In the genomic region with DNA sequence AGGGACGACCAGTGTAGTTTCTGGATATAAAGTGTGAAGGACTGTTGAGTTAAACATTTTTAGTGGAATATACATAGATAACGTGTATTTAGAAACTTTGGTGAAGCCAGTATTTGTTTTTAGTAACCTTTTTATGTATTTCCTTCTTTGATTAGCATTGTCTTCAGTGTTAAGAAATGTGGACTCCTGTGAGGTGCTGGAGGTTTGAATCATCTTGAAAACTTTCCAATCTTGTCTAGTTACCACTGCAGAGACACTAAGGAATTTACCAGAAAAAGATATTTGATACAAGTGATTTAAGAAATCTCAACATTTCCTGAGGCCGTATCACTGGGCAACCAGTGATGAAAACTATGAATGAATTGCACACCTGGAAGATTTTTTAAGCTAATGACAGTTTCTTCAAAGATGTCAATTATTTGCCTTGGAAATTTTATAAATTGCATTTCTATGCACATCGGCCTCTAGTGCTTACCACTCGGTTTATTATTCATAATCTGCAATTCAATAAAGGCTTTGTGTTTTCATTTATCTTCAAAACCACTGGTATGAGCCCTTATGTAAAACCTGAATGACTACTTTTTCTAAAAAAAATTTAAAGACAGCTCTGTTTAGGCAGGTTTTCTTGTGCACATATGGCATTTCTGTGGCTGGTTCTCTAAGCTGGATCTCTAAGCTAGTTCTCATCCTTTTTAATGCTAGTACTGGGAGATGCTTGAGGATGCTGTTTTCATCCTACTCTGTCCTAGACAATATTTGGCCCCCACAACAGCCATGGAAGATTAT, we compare ENCODE assay signal across 18 cellular contexts. TPM values are rescaled to one million over a fixed set of nuclear protein-coding genes. Genes with fewer than 3 reads are reported as not detected.
DNase-seq lines count a peak whose midpoint lies in the region; ATAC-seq, FAIRE-seq and TF ChIP-seq lines count a peak whose summit lies in the region.
"Had no signal": no experiment of that assay in that cellular context is flagged by ENCODE, and none has a peak within 500 bp of the region (broad histone marks: within the 10 kb centered on the region; RNA-seq: fewer than 3 reads in every experiment).

No MANE protein-coding gene starts in this region.

- TF ChIP-seq CTCF in CD4-positive, alpha-beta T cell (IDR thresholded peaks at IDR 0.05) = no peak
- no peak for TF ChIP-seq CTCF in PC-9 (conservative IDR thresholded peaks at IDR 0.05)
- TF ChIP-seq CTCF in choroid plexus epithelial cell (conservative IDR thresholded peaks at IDR 0.05; ENCODE audit: low read depth, low read length) = no peak
- TF ChIP-seq CTCF in HepG2 (CRISPR knock-in tag; IDR thresholded peaks at IDR 0.05) = no peak

- no peak for TF ChIP-seq EP300 in HepG2 (IDR thresholded peaks at IDR 0.05; ENCODE audit: low read depth in 2 of 2, low read length in 2 of 2)
- TF ChIP-seq EP300 in HepG2 (CRISPR knock-in tag; IDR thresholded peaks at IDR 0.05; ENCODE audit: borderline replicate concordance) = no peak

- FAIRE-seq in HepG2 (lab: Jason Lieb, UNC) = no peak

- no peak overlapping the region for H3K4me3 Mint-ChIP-seq in CD4-positive, alpha-beta T cell
- H3K4me3 Mint-ChIP-seq in naive thymus-derived CD4-positive, alpha-beta T cell = no peak overlapping the region
- H3K4me3 Mint-ChIP-seq: activated T-helper 17 cell treated with anti-CD3 and anti-CD28 coated beads, Interleukin-2, amount 50 U/mL, for 72 hours; effector memory CD8-positive, alpha-beta T cell; neural progenitor cell had no signal

- in situ Hi-C loops in HepG2 (cut with HindIII; ENCODE audit: extremely low pct_ligation_motif_present, low pct_unique_long_range_greater_than_20kb) = no loop called here

- H3K36me3 Mint-ChIP-seq in CD4-positive, alpha-beta T cell (ENCODE audit: low read depth) = peaks cover 22% of the 10 kb centered on the region
- H3K36me3 Mint-ChIP-seq in naive thymus-derived CD4-positive, alpha-beta T cell = peaks cover 0 to 6% (median 0%) of the 10 kb centered on the region in 5 donors
- H3K36me3 Mint-ChIP-seq: neural progenitor cell had no signal

- no peaks in the 10 kb centered on the region for H3K27me3 ChIP-seq in CD4-positive, alpha-beta T cell (ENCODE audit: control insufficient read depth, insufficient read depth, low read length)
- H3K27me3 ChIP-seq in PC-9 (ENCODE audit: insufficient read depth, low read depth) = no peaks in the 10 kb centered on the region
- no peaks in the 10 kb centered on the region for H3K27me3 ChIP-seq in naive thymus-derived CD4-positive, alpha-beta T cell (ENCODE audit: control insufficient read depth in 2 of 2, insufficient read depth in 2 of 2, low read length in 2 of 2)
- H3K27me3 ChIP-seq in HepG2 (ENCODE audit: control insufficient read depth in 1 of 2, insufficient read depth in 2 of 2, low read length in 2 of 2) = no peaks in the 10 kb centered on the region
- H3K27me3 ChIP-seq: adrenal gland, neural progenitor cell, tibial artery had no signal

- H4K20me1 ChIP-seq in PC-9 (ENCODE audit: insufficient read depth) (no peaks in the 10 kb centered on the region), HepG2 (ENCODE audit: insufficient read depth, low read length) (0 out of 2 replicates have a peak, but pooled peaks cover 3% of the 10 kb centered on the region)

- intact Hi-C loops in CD4-positive, alpha-beta T cell (cut with DNase I, micrococcal nuclease) = no loop called here
- intact Hi-C loops in PC-9 (cut with micrococcal nuclease; ENCODE audit: unreplicated experiment) = no loop called here
- intact Hi-C loops in naive thymus-derived CD4-positive, alpha-beta T cell (cut with micrococcal nuclease) = no loop called here
- intact Hi-C loops in HepG2 (cut with micrococcal nuclease; ENCODE audit: unreplicated experiment) = no loop called here

- H3K79me2 ChIP-seq in PC-9 (ENCODE audit: low read depth) (no peaks in the 10 kb centered on the region), HepG2 (ENCODE audit: insufficient read depth, low read length) (no peaks in the 10 kb centered on the region)

- 78% methylated on average over 5 of the region's 5 CpGs for WGBS in HepG2 (ENCODE audit: low lambda C conversion rate)

- H3K9me2 ChIP-seq in PC-9 (ENCODE audit: insufficient read depth) = no peaks in the 10 kb centered on the region; the same call in 1 of the 2 replicates

- H3F3A ChIP-seq in PC-9 (ENCODE audit: insufficient read depth, low read depth) = peaks cover 29% of the 10 kb centered on the region; the same call in 1 of the 2 replicates

- H3K4me1 ChIP-seq in PC-9 (replicated peaks; ENCODE audit: insufficient read depth) (peaks cover 27% of the 10 kb centered on the region), HepG2 (ENCODE audit: insufficient read depth, low read length) (no peaks in the 10 kb centered on the region)
- H3K4me1 ChIP-seq in naive thymus-derived CD4-positive, alpha-beta T cell (ENCODE audit: control insufficient read depth in 2 of 2, insufficient read depth in 2 of 2, low read length in 2 of 2) = no peaks in the 10 kb centered on the region
- H3K4me1 ChIP-seq: adrenal gland, neural progenitor cell, tibial artery had no signal

- no peaks in the 10 kb centered on the region for H3K4me1 Mint-ChIP-seq in CD4-positive, alpha-beta T cell (ENCODE audit: low read depth)
- H3K4me1 Mint-ChIP-seq in naive thymus-derived CD4-positive, alpha-beta T cell = peaks cover 0 to 2% (median 0%) of the 10 kb centered on the region in 7 donors
- H3K4me1 Mint-ChIP-seq: activated T-helper 17 cell treated with anti-CD3 and anti-CD28 coated beads, Interleukin-2, amount 50 U/mL, for 72 hours had no signal

- no peak for TF ChIP-seq POLR2A in HepG2 (IDR thresholded peaks at IDR 0.05; ENCODE audit: insufficient read depth in 1 of 2, low read depth in 2 of 2, low read length in 2 of 2)

- no peaks in the 10 kb centered on the region for H3K9me3 ChIP-seq in CD4-positive, alpha-beta T cell (ENCODE audit: control insufficient read depth, low read length)
- no peaks in the 10 kb centered on the region for H3K9me3 ChIP-seq in PC-9 (ENCODE audit: insufficient read depth, low read depth)
- H3K9me3 ChIP-seq in naive thymus-derived CD4-positive, alpha-beta T cell (ENCODE audit: control insufficient read depth in 2 of 3, low read length in 3 of 3) = no peaks in the 10 kb centered on the region
- no peaks in the 10 kb centered on the region for H3K9me3 ChIP-seq in HepG2 (ENCODE audit: low read length)
- H3K9me3 ChIP-seq: adrenal gland, tibial artery had no signal

- H3K27ac Mint-ChIP-seq in CD4-positive, alpha-beta T cell = peak overlapping the region; percentile 19
- peak overlapping the region in 5 of 9 donors; percentile 13 to 35 (median 32) for H3K27ac Mint-ChIP-seq in naive thymus-derived CD4-positive, alpha-beta T cell
- H3K27ac Mint-ChIP-seq: neural progenitor cell had no signal

- H3K4me2 ChIP-seq in PC-9 (peak overlapping the region; percentile 53), HepG2 (ENCODE audit: low read depth, low read length) (no peak overlapping the region)
- H3K4me2 ChIP-seq: neural progenitor cell had no signal

- H3K9me3 Mint-ChIP-seq in CD4-positive, alpha-beta T cell = no peaks in the 10 kb centered on the region
- H3K9me3 Mint-ChIP-seq in naive thymus-derived CD4-positive, alpha-beta T cell = no peaks in the 10 kb centered on the region
- H3K9me3 Mint-ChIP-seq: activated T-helper 17 cell treated with anti-CD3 and anti-CD28 coated beads, Interleukin-2, amount 50 U/mL, for 72 hours; effector memory CD8-positive, alpha-beta T cell; neural progenitor cell had no signal

- DNase-seq in CD4-positive, alpha-beta T cell = no peak
- DNase-seq in PC-9 = peak in 1 of 2 experiments; percentile 61
- peak; percentile 68 for DNase-seq in choroid plexus epithelial cell (ENCODE audit: low read depth)
- DNase-seq in naive thymus-derived CD4-positive, alpha-beta T cell = no peak
- DNase-seq in HepG2 (ENCODE audit: low spot score) = no peak
- DNase-seq in NCI-H2081 (lab: John Stamatoyannopoulos, UW) = no peak
- DNase-seq in NCI-H146 treated with DMSO at 0.1 percent for 48 hours (lab: John Stamatoyannopoulos, UW; ENCODE audit: unreplicated experiment) = no peak
- DNase-seq: activated CD4-positive, alpha-beta T cell treated with anti-CD3 and anti-CD28 coated beads for 1 hour; adrenal gland; effector memory CD8-positive, alpha-beta T cell; KG1; left cardiac atrium; NCI-H1092 treated with DMSO at 0.1 percent for 48 hours; tibial artery had no signal

- H2AFZ ChIP-seq in PC-9 (no peak overlapping the region), HepG2 (ENCODE audit: low read length) (no peak overlapping the region)
- H2AFZ ChIP-seq: neural progenitor cell had no signal

- H3K27ac ChIP-seq in CD4-positive, alpha-beta T cell (ENCODE audit: low read depth, low read length) = no peak overlapping the region
- H3K27ac ChIP-seq in PC-9 = peak overlapping the region; percentile 53
- H3K27ac ChIP-seq in naive thymus-derived CD4-positive, alpha-beta T cell (ENCODE audit: low read depth, low read length) = no peak overlapping the region
- no peak overlapping the region for H3K27ac ChIP-seq in HepG2 (ENCODE audit: extremely low read length, insufficient read depth, low read length)
- H3K27ac ChIP-seq: adrenal gland, neural progenitor cell, SK-N-MC, tibial artery had no signal

- H3K9ac ChIP-seq in HepG2 (ENCODE audit: insufficient read depth, low read depth, low read length) = no peak overlapping the region
- H3K9ac ChIP-seq: neural progenitor cell had no signal

- BruUV-seq in PC-9 (replicated peaks; lab: Mats Ljungman, UMichigan) (no TSS peak), HepG2 (replicated peaks; lab: Mats Ljungman, UMichigan) (no TSS peak)

- no peak for ATAC-seq in CD4-positive, alpha-beta T cell (ENCODE audit: poor library complexity)
- ATAC-seq in naive thymus-derived CD4-positive, alpha-beta T cell = no peak
- ATAC-seq in HepG2 = no peak
- ATAC-seq in HG03565 (IDR thresholded peaks at IDR 0.05; ENCODE audit: unreplicated experiment) = no peak
- ATAC-seq: activated T-helper 17 cell treated with anti-CD3 and anti-CD28 coated beads, Interleukin-2, amount 50 U/mL, for 72 hours; effector memory CD8-positive, alpha-beta T cell had no signal

- H3K36me3 ChIP-seq in PC-9 (ENCODE audit: low read depth) = no peaks in the 10 kb centered on the region
- H3K36me3 ChIP-seq in naive thymus-derived CD4-positive, alpha-beta T cell (ENCODE audit: control insufficient read depth in 2 of 3, insufficient read depth in 3 of 3, low read length in 3 of 3) = no peaks in the 10 kb centered on the region
- H3K36me3 ChIP-seq in HepG2 (replicated peaks in 1 of 2; ENCODE audit: control insufficient read depth in 1 of 2, insufficient read depth in 2 of 2, low read length in 2 of 2) = no peaks in the 10 kb centered on the region; a peak in 1 of 5 replicates
- H3K36me3 ChIP-seq: adrenal gland had no signal

- CTCF ChIA-PET in CD4-positive, alpha-beta T cell (lab: Charles Lee) = interaction anchor here (1.0 kb wide), 1 partner anchor 21 kb away, joined by 3 read pairs; no protein-coding TSS in a partner anchor
- CTCF ChIA-PET in PC-9 (lab: Charles Lee) = no interaction called here
- CTCF ChIA-PET in naive thymus-derived CD4-positive, alpha-beta T cell (lab: Charles Lee) = no interaction called here
- CTCF ChIA-PET in HepG2 (lab: Yijun Ruan, JAX; ENCODE audit: low intra/inter-chr PET ratio, low total read pairs) = no interaction called here

- TF ChIP-seq RAD21 in HepG2 (CRISPR knock-in tag; IDR thresholded peaks at IDR 0.05) = no peak

- POLR2A ChIA-PET in CD4-positive, alpha-beta T cell (lab: Charles Lee) = interaction anchor here (0.8 kb wide), 1 partner anchor 46 kb away, joined by 8 read pairs; no protein-coding TSS in a partner anchor
- POLR2A ChIA-PET in PC-9 (lab: Charles Lee; ENCODE audit: unreplicated experiment) (interaction anchor here (0.5 kb wide), 1 partner anchor 11 kb away, joined by 3 read pairs; no protein-coding TSS in a partner anchor), HepG2 (lab: Yijun Ruan, JAX) (no interaction called here)
- POLR2A ChIA-PET in naive thymus-derived CD4-positive, alpha-beta T cell (lab: Charles Lee) = interaction anchor here (0.6 kb wide), 1 partner anchor 510 kb away, joined by 3 read pairs; no protein-coding TSS in a partner anchor

- H3K27me3 Mint-ChIP-seq in CD4-positive, alpha-beta T cell = no peaks in the 10 kb centered on the region
- H3K27me3 Mint-ChIP-seq in naive thymus-derived CD4-positive, alpha-beta T cell = peaks cover 0 to 9% (median 0%) of the 10 kb centered on the region in 5 donors
- H3K27me3 Mint-ChIP-seq: activated T-helper 17 cell treated with anti-CD3 and anti-CD28 coated beads, Interleukin-2, amount 50 U/mL, for 72 hours; effector memory CD8-positive, alpha-beta T cell had no signal

- H3K4me3 ChIP-seq in PC-9 (no peak overlapping the region), choroid plexus epithelial cell (ENCODE audit: low read depth, low read length) (no peak overlapping the region), HepG2 (replicated peaks in 1 of 3; ENCODE audit: insufficient read depth in 1 of 3, low read depth in 2 of 3, low read length in 3 of 3) (no peak overlapping the region)
- no peak overlapping the region for H3K4me3 ChIP-seq in naive thymus-derived CD4-positive, alpha-beta T cell (ENCODE audit: low read length)
- H3K4me3 ChIP-seq: adrenal gland, neural progenitor cell, SK-N-MC, tibial artery had no signal

RNA-seq across cellular contexts. Expression of a gene that starts 31.4 kb away (rescaled TPM):
- total RNA-seq in CD4-positive, alpha-beta T cell = 100 to 1,000 TPM; 136 to 147 TPM
- total RNA-seq in PC-9 (2021) = 39.3 and 59.5 TPM in 2 replicates
- 100 to 1,000 TPM; 179 to 326 (median 208) TPM for total RNA-seq in naive thymus-derived CD4-positive, alpha-beta T cell
- 10 to 100 TPM; 62.6 to 85.7 TPM for polyA plus RNA-seq in naive thymus-derived CD4-positive, alpha-beta T cell
- 2.3 and 4.3 TPM in 2 replicates for total RNA-seq in HepG2 (2016; rRNA removed; fragmentation: Illumina TruSeq; extraction: Trizol)
- 0.51 and 1.3 TPM in 2 replicates for total RNA-seq in HepG2 (2016; cell fraction: cytosol; rRNA removed; fragmentation: Illumina TruSeq; extraction: Trizol; ENCODE audit: low read depth)
- total RNA-seq in HepG2 (2016; cell fraction: insoluble cytoplasmic fraction; rRNA removed; fragmentation: Illumina TruSeq; extraction: Trizol) = 2.5 and 4.5 TPM in 2 replicates
- 1.1 and 1.8 TPM in 2 replicates for total RNA-seq in HepG2 (2016; cell fraction: membrane; rRNA removed; fragmentation: Illumina TruSeq; extraction: Trizol)
- total RNA-seq in HepG2 (2016; cell fraction: nucleus; rRNA removed; fragmentation: Illumina TruSeq; extraction: Trizol) = 3.9 and 5.9 TPM in 2 replicates
- 2.2 and 3.7 TPM in 2 replicates for polyA plus RNA-seq in HepG2 (2011; rRNA removed)
- polyA plus RNA-seq in HepG2 (2011; cell fraction: cytosol; rRNA removed) = 1.2 and 1.5 TPM in 2 replicates
- 14.6 and 16.9 TPM in 2 replicates for polyA plus RNA-seq in HepG2 (2011; cell fraction: nucleus; rRNA removed)
- 1.7 and 3.0 TPM in 2 replicates for polyA plus RNA-seq in HepG2 (2012)
- polyA plus RNA-seq in HepG2 (2016; cell fraction: cytosol; fragmentation: Illumina TruSeq; extraction: Trizol; ENCODE audit: low read depth) = 0.17 and 0.38 TPM in 2 replicates
- polyA plus RNA-seq in HepG2 (2016; cell fraction: insoluble cytoplasmic fraction; fragmentation: Illumina TruSeq; extraction: Trizol; ENCODE audit: low read depth) = 1.2 and 1.4 TPM in 2 replicates
- 0.44 and 0.47 TPM in 2 replicates for polyA plus RNA-seq in HepG2 (2016; cell fraction: membrane; fragmentation: Illumina TruSeq; extraction: Trizol; ENCODE audit: low read depth)
- 6.9 and 8.7 TPM in 2 replicates for polyA plus RNA-seq in HepG2 (2016; cell fraction: nucleus; fragmentation: Illumina TruSeq; extraction: Trizol; ENCODE audit: insufficient read depth, low read depth)
- polyA minus RNA-seq in HepG2 (2011; rRNA and poly(A)+ RNA removed; ENCODE audit: low replicate concordance) = 17.5 and 40.6 TPM in 2 replicates
- polyA minus RNA-seq in HepG2 (2011; cell fraction: cytosol; rRNA and poly(A)+ RNA removed) = 2.0 and 5.5 TPM in 2 replicates
- polyA minus RNA-seq in HepG2 (2011; cell fraction: nucleus; rRNA and poly(A)+ RNA removed) = 9.0 and 10.2 TPM in 2 replicates
